9 cellular contexts compared by ENCODE assay signal in genomic region chr19:55676384-55676783, GRCh38. TPM values are rescaled to one million over a fixed set of nuclear protein-coding genes. Genes with fewer than 3 reads are reported as not detected.
DNase-seq lines count a peak whose midpoint lies in the region; ATAC-seq, FAIRE-seq and TF ChIP-seq lines count a peak whose summit lies in the region.
"Had no signal": no experiment of that assay in that cellular context is flagged by ENCODE, and none has a peak within 500 bp of the region (broad histone marks: within the 10 kb centered on the region; RNA-seq: fewer than 3 reads in every experiment).

No MANE protein-coding gene starts in this region.

- H3K36me3 Mint-ChIP-seq in activated CD4-positive, alpha-beta T cell treated with anti-CD3 and anti-CD28 coated beads, Interleukin-2, amount 10 ng/mL, durations not matched to agents 7 days and 5 days (ENCODE audit: low read depth), result peaks cover 33% of the 10 kb centered on the region
- peaks cover 10% of the 10 kb centered on the region for H3K36me3 Mint-ChIP-seq in activated naive CD8-positive, alpha-beta T cell treated with anti-CD3 and anti-CD28 coated beads, Interleukin-2, amount 10 ng/mL, durations not matched to agents 7 days and 5 days
- H3K36me3 Mint-ChIP-seq in immature natural killer cell, result peaks cover 0 to 10% (median 0%) of the 10 kb centered on the region in 3 donors

- FAIRE-seq in GM12891 (lab: Jason Lieb, UNC), result no peak

- intact Hi-C loops in testis (cut with DNase I; ENCODE audit: low total_unique reads) (no loop called here), mucosa of descending colon (cut with DNase I, micrococcal nuclease) (no loop called here)

- no peaks in the 10 kb centered on the region for H3K9me3 ChIP-seq in testis
- no peaks in the 10 kb centered on the region for H3K9me3 ChIP-seq in mucosa of descending colon
- H3K9me3 ChIP-seq: SJCRH30 had no signal

- peak overlapping the region; percentile 69 to 93 for H3K27ac ChIP-seq in testis

- POLR2A ChIA-PET in activated CD4-positive, alpha-beta T cell treated with anti-CD3 and anti-CD28 coated beads, Interleukin-2, amount 10 ng/mL, durations not matched to agents 7 days and 5 days (lab: Charles Lee), result no interaction called here
- POLR2A ChIA-PET in activated naive CD8-positive, alpha-beta T cell treated with anti-CD3 and anti-CD28 coated beads, Interleukin-2, amount 10 ng/mL, durations not matched to agents 7 days and 5 days (lab: Charles Lee), result no interaction called here

- H3K27me3 Mint-ChIP-seq in activated CD4-positive, alpha-beta T cell treated with anti-CD3 and anti-CD28 coated beads, Interleukin-2, amount 10 ng/mL, durations not matched to agents 7 days and 5 days, result no peaks in the 10 kb centered on the region
- no peaks in the 10 kb centered on the region for H3K27me3 Mint-ChIP-seq in activated naive CD8-positive, alpha-beta T cell treated with anti-CD3 and anti-CD28 coated beads, Interleukin-2, amount 10 ng/mL, durations not matched to agents 7 days and 5 days
- peaks cover 8 to 15% (median 10%) of the 10 kb centered on the region in 3 donors for H3K27me3 Mint-ChIP-seq in immature natural killer cell (ENCODE audit: low read depth in 3 of 3)

- H3K4me3 ChIP-seq in testis (peak overlapping the region in 1 of 2 donors; percentile 88), mucosa of descending colon (no peak overlapping the region)

- TF ChIP-seq CTCF in testis (IDR thresholded peaks at IDR 0.05) (peak in 1 of 3 experiments; percentile 36), mucosa of descending colon (IDR thresholded peaks at IDR 0.05) (no peak)

- H3K4me1 ChIP-seq in testis (peaks cover 79% of the 10 kb centered on the region), mucosa of descending colon (ENCODE audit: low read depth) (peaks cover 37% of the 10 kb centered on the region)

- no peak for DNase-seq in activated CD4-positive, alpha-beta T cell treated with anti-CD3 and anti-CD28 coated beads, Interleukin-2, amount 10 ng/mL, durations not matched to agents 7 days and 5 days
- no peak for DNase-seq in activated CD4-positive, alpha-beta T cell treated with anti-CD3 and anti-CD28 coated beads for 4 hours
- DNase-seq in activated naive CD8-positive, alpha-beta T cell treated with anti-CD3 and anti-CD28 coated beads, Interleukin-2, amount 10 ng/mL, durations not matched to agents 7 days and 5 days, result no peak
- DNase-seq in immature natural killer cell (no peak), testis (peak; percentile 88), mucosa of descending colon (no peak), GM12891 (ENCODE audit: insufficient read length, low spot score) (no peak), NCI-H774 (lab: John Stamatoyannopoulos, UW) (no peak)
- DNase-seq: SJCRH30 had no signal

- peak overlapping the region; percentile 94 for H3K4me3 Mint-ChIP-seq in activated CD4-positive, alpha-beta T cell treated with anti-CD3 and anti-CD28 coated beads, Interleukin-2, amount 10 ng/mL, durations not matched to agents 7 days and 5 days
- H3K4me3 Mint-ChIP-seq in activated naive CD8-positive, alpha-beta T cell treated with anti-CD3 and anti-CD28 coated beads, Interleukin-2, amount 10 ng/mL, durations not matched to agents 7 days and 5 days, result peak overlapping the region; percentile 99
- peak overlapping the region; percentile 75 to 98 (median 94) for H3K4me3 Mint-ChIP-seq in immature natural killer cell

- no peak for ATAC-seq in activated naive CD8-positive, alpha-beta T cell treated with anti-CD3 and anti-CD28 coated beads, Interleukin-2, amount 10 ng/mL, durations not matched to agents 7 days and 5 days (ENCODE audit: low read depth)
- no peak for ATAC-seq in mucosa of descending colon

- TF ChIP-seq POLR2A in testis (IDR thresholded peaks at IDR 0.05), result no peak
- TF ChIP-seq POLR2A in GM12891 (IDR thresholded peaks at IDR 0.05; ENCODE audit: low read depth, low read length), result no peak

- WGBS in testis, 2 donors, result 14 to 22% methylated on average over 5 of the region's 5 CpGs

- no peaks in the 10 kb centered on the region for H3K36me3 ChIP-seq in testis (ENCODE audit: low read depth, missing control alignments)
- H3K36me3 ChIP-seq in mucosa of descending colon (ENCODE audit: low read depth), result peaks cover 5% of the 10 kb centered on the region

- H3K27ac Mint-ChIP-seq in activated CD4-positive, alpha-beta T cell treated with anti-CD3 and anti-CD28 coated beads, Interleukin-2, amount 10 ng/mL, durations not matched to agents 7 days and 5 days, result peak overlapping the region; percentile 61
- H3K27ac Mint-ChIP-seq in activated naive CD8-positive, alpha-beta T cell treated with anti-CD3 and anti-CD28 coated beads, Interleukin-2, amount 10 ng/mL, durations not matched to agents 7 days and 5 days, result peak overlapping the region; percentile 15
- peak overlapping the region; percentile 96 to 99 (median 98) for H3K27ac Mint-ChIP-seq in immature natural killer cell

- H3K4me1 Mint-ChIP-seq in activated CD4-positive, alpha-beta T cell treated with anti-CD3 and anti-CD28 coated beads, Interleukin-2, amount 10 ng/mL, durations not matched to agents 7 days and 5 days, result peaks cover 53% of the 10 kb centered on the region
- peaks cover 31% of the 10 kb centered on the region for H3K4me1 Mint-ChIP-seq in activated naive CD8-positive, alpha-beta T cell treated with anti-CD3 and anti-CD28 coated beads, Interleukin-2, amount 10 ng/mL, durations not matched to agents 7 days and 5 days
- peaks cover 39 to 55% of the 10 kb centered on the region in 2 donors for H3K4me1 Mint-ChIP-seq in immature natural killer cell

- CTCF ChIA-PET in activated CD4-positive, alpha-beta T cell treated with anti-CD3 and anti-CD28 coated beads, Interleukin-2, amount 10 ng/mL, durations not matched to agents 7 days and 5 days (lab: Charles Lee), result interaction anchor here (0.8 kb wide), 1 partner anchor 19 kb away, joined by 3 read pairs; no protein-coding TSS in a partner anchor

- no peaks in the 10 kb centered on the region for H3K27me3 ChIP-seq in testis
- H3K27me3 ChIP-seq: SJCRH30 had no signal

- no peaks in the 10 kb centered on the region for H3K9me3 Mint-ChIP-seq in activated CD4-positive, alpha-beta T cell treated with anti-CD3 and anti-CD28 coated beads, Interleukin-2, amount 10 ng/mL, durations not matched to agents 7 days and 5 days
- H3K9me3 Mint-ChIP-seq in activated naive CD8-positive, alpha-beta T cell treated with anti-CD3 and anti-CD28 coated beads, Interleukin-2, amount 10 ng/mL, durations not matched to agents 7 days and 5 days, result no peaks in the 10 kb centered on the region
- no peaks in the 10 kb centered on the region for H3K9me3 Mint-ChIP-seq in immature natural killer cell

TF ChIP-seq in GM12891, 5 proteins besides CTCF, POLR2A, EP300 and RAD21 (continues in another document):
- TF ChIP-seq TAF1 (IDR thresholded peaks at IDR 0.05; ENCODE audit: low read depth, low read length), result no peak

RNA-seq across cellular contexts. Expression of gene EPN1, which starts 1.4 kb away (rescaled TPM):
- total RNA-seq in activated CD4-positive, alpha-beta T cell treated with anti-CD3 and anti-CD28 coated beads, Interleukin-2, amount 10 ng/mL, durations not matched to agents 7 days and 5 days, result 10 to 100 TPM; 50.8 to 64.2 TPM
- total RNA-seq in activated naive CD8-positive, alpha-beta T cell treated with anti-CD3 and anti-CD28 coated beads, Interleukin-2, amount 10 ng/mL, durations not matched to agents 7 days and 5 days, result 10 to 100 TPM; 55.3 to 58.2 TPM
- polyA plus RNA-seq in immature natural killer cell, result 10 to 100 TPM in 1 of 3 donors, 1 to 10 TPM in 2; 3.0 to 15.3 (median 3.7) TPM
- 100 to 1,000 TPM; 176 to 303 TPM for total RNA-seq in testis
- polyA plus RNA-seq in testis (ENCODE audit: insufficient read depth, low read depth, low replicate concordance), result 134 TPM
- 100 to 1,000 TPM; 156 to 251 (median 192) TPM for total RNA-seq in mucosa of descending colon
- 23.4 TPM for polyA plus RNA-seq in GM12891 (2012; ENCODE audit: low read depth, missing spikeins)

RNA-seq across cellular contexts. Expression of gene U2AF2, which starts 21.5 kb away (rescaled TPM):
- 100 to 1,000 TPM; 239 to 281 TPM for total RNA-seq in activated CD4-positive, alpha-beta T cell treated with anti-CD3 and anti-CD28 coated beads, Interleukin-2, amount 10 ng/mL, durations not matched to agents 7 days and 5 days
- total RNA-seq in activated naive CD8-positive, alpha-beta T cell treated with anti-CD3 and anti-CD28 coated beads, Interleukin-2, amount 10 ng/mL, durations not matched to agents 7 days and 5 days, result 100 to 1,000 TPM; 257 to 267 TPM
- polyA plus RNA-seq in immature natural killer cell (10 to 100 TPM in 1 of 3 donors, 1 to 10 TPM in 2; 3.1 to 17.0 (median 8.0) TPM), testis (ENCODE audit: insufficient read depth, low read depth, low replicate concordance) (163 TPM)
- total RNA-seq in testis (100 to 1,000 TPM; 264 to 281 TPM), mucosa of descending colon (100 to 1,000 TPM; 162 to 194 (median 163) TPM)
- 150 TPM for polyA plus RNA-seq in GM12891 (2012; ENCODE audit: low read depth, missing spikeins)

RNA-seq across cellular contexts. Expression of gene CCDC106, which starts 28.4 kb away (rescaled TPM):
- 1 to 10 TPM; 8.3 to 8.8 TPM for total RNA-seq in activated CD4-positive, alpha-beta T cell treated with anti-CD3 and anti-CD28 coated beads, Interleukin-2, amount 10 ng/mL, durations not matched to agents 7 days and 5 days
- total RNA-seq in activated naive CD8-positive, alpha-beta T cell treated with anti-CD3 and anti-CD28 coated beads, Interleukin-2, amount 10 ng/mL, durations not matched to agents 7 days and 5 days, result 10 to 100 TPM; 12.1 to 13.4 TPM
- polyA plus RNA-seq in immature natural killer cell (1 to 10 TPM in 2 of 3 donors, not detected in 1; 1.1 to 1.7 TPM), testis (ENCODE audit: insufficient read depth, low read depth, low replicate concordance) (34.5 TPM)
- total RNA-seq in testis (10 to 100 TPM; 57.0 to 84.9 TPM), mucosa of descending colon (10 to 100 TPM in 1 of 3 donors, 1 to 10 TPM in 2; 5.5 to 14.8 (median 6.3) TPM)
- 29.7 TPM for polyA plus RNA-seq in GM12891 (2012; ENCODE audit: low read depth, missing spikeins)

RNA-seq across cellular contexts. Expression of gene ZNF581, which starts 32.9 kb away (rescaled TPM):
- 10 to 100 TPM; 24.1 to 25.5 TPM for total RNA-seq in activated CD4-positive, alpha-beta T cell treated with anti-CD3 and anti-CD28 coated beads, Interleukin-2, amount 10 ng/mL, durations not matched to agents 7 days and 5 days
- 10 to 100 TPM; 28.6 to 31.7 TPM for total RNA-seq in activated naive CD8-positive, alpha-beta T cell treated with anti-CD3 and anti-CD28 coated beads, Interleukin-2, amount 10 ng/mL, durations not matched to agents 7 days and 5 days
- polyA plus RNA-seq in immature natural killer cell, result 10 to 100 TPM in 2 of 3 donors, 1 to 10 TPM in 1; 8.4 to 24.9 (median 20.6) TPM
- total RNA-seq in testis, result 10 to 100 TPM; 17.3 to 31.2 TPM
- 18.4 TPM for polyA plus RNA-seq in testis (ENCODE audit: insufficient read depth, low read depth, low replicate concordance)
- 10 to 100 TPM; 15.2 to 22.5 (median 20.1) TPM for total RNA-seq in mucosa of descending colon
- 47.3 TPM for polyA plus RNA-seq in GM12891 (2012; ENCODE audit: low read depth, missing spikeins)

RNA-seq across cellular contexts. Expression of gene ZNF580, which starts 35.6 kb away (rescaled TPM):
- total RNA-seq in activated CD4-positive, alpha-beta T cell treated with anti-CD3 and anti-CD28 coated beads, Interleukin-2, amount 10 ng/mL, durations not matched to agents 7 days and 5 days, result 10 to 100 TPM; 44.6 to 45.9 TPM
- 10 to 100 TPM; 56.6 to 59.8 TPM for total RNA-seq in activated naive CD8-positive, alpha-beta T cell treated with anti-CD3 and anti-CD28 coated beads, Interleukin-2, amount 10 ng/mL, durations not matched to agents 7 days and 5 days
- polyA plus RNA-seq in immature natural killer cell (10 to 100 TPM in 2 of 3 donors, 1 to 10 TPM in 1; 9.6 to 27.8 (median 13.8) TPM), testis (ENCODE audit: insufficient read depth, low read depth, low replicate concordance) (21.7 TPM)
- total RNA-seq in testis (10 to 100 TPM; 37.6 to 38.0 TPM), mucosa of descending colon (10 to 100 TPM; 29.6 to 46.0 (median 31.6) TPM)
- 23.7 TPM for polyA plus RNA-seq in GM12891 (2012; ENCODE audit: low read depth, missing spikeins)

Comparison
In these comparisons a context has a peak if more than half of its experiments do, and no peak if none do; other contexts are left out.
1. H3K27ac Mint-ChIP-seq: peak in every context shown above with its lines; median percentile 98 in immature natural killer cell; 61 in activated CD4-positive, alpha-beta T cell treated with anti-CD3 and anti-CD28 coated beads, Interleukin-2, amount 10 ng/mL, durations not matched to agents 7 days and 5 days; 15 in activated naive CD8-positive, alpha-beta T cell treated with anti-CD3 and anti-CD28 coated beads, Interleukin-2, amount 10 ng/mL, durations not matched to agents 7 days and 5 days.